ENCODE assay signal across 14 cellular contexts in the genomic region with DNA sequence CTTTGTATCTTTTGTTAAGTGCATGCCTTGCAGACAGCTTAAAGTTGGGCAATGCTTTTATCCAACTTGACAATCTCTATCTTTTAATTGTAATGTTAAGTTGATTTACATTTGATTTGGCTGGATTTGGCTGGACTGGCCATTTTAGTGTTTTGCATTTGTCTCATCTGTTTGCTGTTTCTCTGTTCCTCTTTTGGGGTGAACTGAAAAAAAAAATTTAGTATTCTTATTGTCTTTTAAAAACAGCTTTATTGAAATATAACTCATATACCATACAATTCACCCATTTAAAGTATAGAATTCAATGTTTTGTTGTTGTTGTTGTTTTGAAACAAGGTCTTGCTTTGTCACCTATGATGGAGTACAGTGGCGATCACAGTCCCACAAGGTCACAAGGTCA. TPM values are rescaled to one million over a fixed set of nuclear protein-coding genes. Genes with fewer than 3 reads are reported as not detected.
A peak's percentile ranks its signal among the peaks of the same experiment; 100 is the strongest.
DNase-seq lines count a peak whose midpoint lies in the region; ATAC-seq and FAIRE-seq lines count a peak whose summit lies in the region.
"Had no signal": no experiment of that assay in that cellular context is flagged by ENCODE, and none has a peak within 500 bp of the region (broad histone marks: within the 10 kb centered on the region; RNA-seq: fewer than 3 reads in every experiment).

No MANE protein-coding gene starts in this region.

- DNase-seq in GM18507 (ENCODE audit: extremely low spot score, insufficient read length, low read depth) (no peak), T-helper 17 cell (no peak), glomerular visceral epithelial cell (ENCODE audit: extremely low spot score) (no peak), Kasumi-1 (lab: John Stamatoyannopoulos, UW) (no peak), NCI-H2081 treated with DMSO at 0.1 percent for 48 hours (lab: John Stamatoyannopoulos, UW) (no peak)
- DNase-seq in activated CD4-positive, alpha-beta T cell treated with anti-CD3 and anti-CD28 coated beads, Interleukin-2, amount 50 U/mL, for 1 hour, result no peak
- DNase-seq: ACHN; Caco-2; CD4-positive, alpha-beta T cell; GDM1; GM23248 had no signal

- intact Hi-C loops in dendritic cell treated with granulocyte-macrophage colony-stimulating factor and Interleukin-4, amounts not matched to agents 40 ng/mL and 50 ng/mL, for 4 days (cut with micrococcal nuclease), result loop anchor here (10.0 kb wide), 1 partner anchor 52 kb away; no protein-coding TSS in a partner anchor

- peak; percentile 31 for FAIRE-seq in GM18507 (lab: Jason Lieb, UNC)
- FAIRE-seq: A204.1 had no signal

- ATAC-seq in T-helper 17 cell, result no peak

- no peak overlapping the region for H3K4me3 Mint-ChIP-seq in T-helper 17 cell
- H3K4me3 Mint-ChIP-seq in dendritic cell treated with granulocyte-macrophage colony-stimulating factor and Interleukin-4, amounts not matched to agents 40 ng/mL and 50 ng/mL, for 4 days, result no peak overlapping the region
- H3K4me3 Mint-ChIP-seq: CD4-positive, alpha-beta T cell had no signal

- no peaks in the 10 kb centered on the region for H3K27me3 Mint-ChIP-seq in T-helper 17 cell
- H3K27me3 Mint-ChIP-seq in dendritic cell treated with granulocyte-macrophage colony-stimulating factor and Interleukin-4, amounts not matched to agents 40 ng/mL and 50 ng/mL, for 4 days, result no peaks in the 10 kb centered on the region
- H3K27me3 Mint-ChIP-seq: CD4-positive, alpha-beta T cell had no signal

- no peaks in the 10 kb centered on the region for H3K36me3 Mint-ChIP-seq in T-helper 17 cell (ENCODE audit: low read depth)
- peaks cover 11% of the 10 kb centered on the region for H3K36me3 Mint-ChIP-seq in dendritic cell treated with granulocyte-macrophage colony-stimulating factor and Interleukin-4, amounts not matched to agents 40 ng/mL and 50 ng/mL, for 4 days (ENCODE audit: low read depth)

- H3K9me3 ChIP-seq in T-helper 17 cell (ENCODE audit: control insufficient read depth, low read length, poor library complexity, severe bottlenecking), result no peaks in the 10 kb centered on the region
- H3K9me3 ChIP-seq: Caco-2, HAP-1 had no signal

- H3K27ac Mint-ChIP-seq in T-helper 17 cell, result peak overlapping the region; percentile 56
- H3K27ac Mint-ChIP-seq in dendritic cell treated with granulocyte-macrophage colony-stimulating factor and Interleukin-4, amounts not matched to agents 40 ng/mL and 50 ng/mL, for 4 days, result peak overlapping the region; percentile 20
- H3K27ac Mint-ChIP-seq: CD4-positive, alpha-beta T cell had no signal

- peaks cover 22% of the 10 kb centered on the region for H3K4me1 Mint-ChIP-seq in T-helper 17 cell
- H3K4me1 Mint-ChIP-seq in dendritic cell treated with granulocyte-macrophage colony-stimulating factor and Interleukin-4, amounts not matched to agents 40 ng/mL and 50 ng/mL, for 4 days (ENCODE audit: low read depth), result peaks cover 51% of the 10 kb centered on the region

- H3K9me3 Mint-ChIP-seq in dendritic cell treated with granulocyte-macrophage colony-stimulating factor and Interleukin-4, amounts not matched to agents 40 ng/mL and 50 ng/mL, for 4 days, result no peaks in the 10 kb centered on the region
- H3K9me3 Mint-ChIP-seq: CD4-positive, alpha-beta T cell had no signal

RNA-seq across cellular contexts. Expression of gene DIPK1A, which starts 34.4 kb away (rescaled TPM):
- total RNA-seq in T-helper 17 cell, result 1 to 10 TPM; 7.9 to 8.7 TPM
